Comparison of ENCODE assay signal across 27 cellular contexts in the genomic region with DNA sequence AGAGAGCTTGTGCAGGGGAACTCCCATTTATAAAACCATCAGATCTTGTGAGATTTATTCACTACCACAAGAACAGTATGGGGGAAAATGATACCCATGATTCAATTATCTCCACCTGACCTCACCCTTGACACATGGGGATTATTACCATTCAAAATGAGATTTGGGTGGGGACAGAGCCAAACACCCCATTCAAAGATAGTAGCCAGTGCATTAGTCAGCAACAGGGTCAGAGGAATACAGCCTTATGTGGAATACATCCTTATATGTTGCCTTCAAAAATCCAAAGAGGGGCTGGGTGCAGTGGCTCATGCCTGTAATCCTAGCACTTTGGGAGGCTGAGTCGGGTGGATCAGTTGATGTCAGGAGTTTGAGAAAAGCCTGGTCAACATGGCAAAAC.
"Had no signal": no experiment of that assay in that cellular context is flagged by ENCODE, and none has a peak within 500 bp of the region (broad histone marks: within the 10 kb centered on the region; RNA-seq: fewer than 3 reads in every experiment).

No MANE protein-coding gene starts in this region.

- H3K4me1 ChIP-seq: stomach, suprapubic skin, transverse colon, upper lobe of left lung, upper lobe of right lung, vagina had no signal

- H3K4me3 Mint-ChIP-seq: stimulated activated effector memory CD8-positive, alpha-beta T cell treated with anti-CD3 and anti-CD28 coated beads, Interleukin-12 subunit alpha, Interleukin-12 subunit beta, amount 100 ng/mL, for 72 hours; stimulated activated memory B cell treated with anti-CD40 and anti-IgM and Interleukin-4, amounts not matched to agents 10 μg/mL and 1 μg/mL and 100 μg/mL, for 72 hours; stimulated activated naive B cell treated with anti-CD40 and anti-IgM and Interleukin-4, amounts not matched to agents 10 μg/mL and 1 μg/mL and 100 μg/mL, for 72 hours; stimulated activated naive CD8-positive, alpha-beta T cell treated with anti-CD3 and anti-CD28 coated beads, Interleukin-15, amount 100 ng/mL, for 72 hours; stimulated activated naive CD8-positive, alpha-beta T cell treated with anti-CD3 and anti-CD28 coated beads, Interleukin-15, Interleukin-2, amounts not matched to agents 100 ng/mL and 50 ng/mL, for 24 hours; type B pancreatic cell had no signal

- DNase-seq: stimulated activated CD4-positive, alpha-beta T cell treated with anti-CD3 and anti-CD28 coated beads, Interleukin-2, amount 100 ng/mL, for 48 hours; stimulated activated CD4-positive, alpha-beta T cell treated with anti-CD3 and anti-CD28 coated beads, Interleukin-4, amount 100 ng/mL, for 1 hour; stimulated activated CD4-positive, alpha-beta T cell treated with anti-CD3 and anti-CD28 coated beads, Interleukin-4, amount 100 ng/mL, for 24 hours; stimulated activated CD4-positive, alpha-beta T cell treated with anti-CD3 and anti-CD28 coated beads, Interleukin-4, amount 100 ng/mL, for 4 hours; stimulated activated CD8-positive, alpha-beta memory T cell treated with anti-CD3 and anti-CD28 coated beads, Interleukin-4, amount 100 ng/mL, for 48 hours; stimulated activated naive B cell treated with anti-CD40 and anti-IgM and Interleukin-4, amounts not matched to agents 10 μg/mL and 1 μg/mL and 100 μg/mL, for 72 hours; stimulated activated naive CD4-positive, alpha-beta T cell; stimulated activated naive CD4-positive, alpha-beta T cell treated with Interleukin-2 at 50 U/mL for 16 hours; stimulated activated naive CD8-positive, alpha-beta T cell treated with anti-CD3 and anti-CD28 coated beads, Interleukin-15, amount 100 ng/mL, for 72 hours; stimulated activated naive CD8-positive, alpha-beta T cell treated with anti-CD3 and anti-CD28 coated beads, Interleukin-15, Interleukin-2, amounts not matched to agents 100 U/mL and 50 U/mL, for 24 hours; stomach; substantia nigra; testis; thyroid gland; tibial artery; transverse colon; upper lobe of left lung; upper lobe of right lung; uterus had no signal

- H3K27ac ChIP-seq: stomach, suprapubic skin, testis, thoracic aorta, thyroid gland, tibial artery, tibial nerve, transverse colon, upper lobe of left lung, upper lobe of right lung, uterus, vagina had no signal

- H3K9me3 Mint-ChIP-seq: stimulated activated naive CD8-positive, alpha-beta T cell treated with anti-CD3 and anti-CD28 coated beads, Interleukin-15, amount 100 ng/mL, for 72 hours; type B pancreatic cell had no signal

- ATAC-seq: stimulated activated effector memory CD8-positive, alpha-beta T cell treated with anti-CD3 and anti-CD28 coated beads, Interleukin-12 subunit alpha, Interleukin-12 subunit beta, amount 100 ng/mL, for 72 hours; stimulated activated memory B cell treated with anti-CD40 and anti-IgM and Interleukin-4, amounts not matched to agents 10 μg/mL and 1 μg/mL and 100 μg/mL, for 72 hours; stimulated activated naive B cell treated with anti-CD40 and anti-IgM and Interleukin-4, amounts not matched to agents 10 μg/mL and 1 μg/mL and 100 μg/mL, for 72 hours; stimulated activated naive CD8-positive, alpha-beta T cell treated with anti-CD3 and anti-CD28 coated beads, Interleukin-15, amount 100 ng/mL, for 72 hours; stimulated activated naive CD8-positive, alpha-beta T cell treated with anti-CD3 and anti-CD28 coated beads, Interleukin-15, Interleukin-2, amounts not matched to agents 100 U/mL and 50 U/mL, for 24 hours; upper lobe of right lung had no signal

- H3K36me3 ChIP-seq: stomach, suprapubic skin, thoracic aorta, thyroid gland, tibial artery, tibial nerve, transverse colon, upper lobe of left lung, upper lobe of right lung, uterus, vagina had no signal

- H3K4me3 ChIP-seq: stomach, suprapubic skin, testis, thoracic aorta, thyroid gland, tibial artery, tibial nerve, transverse colon, upper lobe of left lung, upper lobe of right lung, uterus, vagina had no signal

- H3K27ac Mint-ChIP-seq: stimulated activated effector memory CD8-positive, alpha-beta T cell treated with anti-CD3 and anti-CD28 coated beads, Interleukin-12 subunit alpha, Interleukin-12 subunit beta, amount 100 ng/mL, for 72 hours; stimulated activated memory B cell treated with anti-CD40 and anti-IgM and Interleukin-4, amounts not matched to agents 10 μg/mL and 1 μg/mL and 100 μg/mL, for 72 hours; stimulated activated naive B cell treated with anti-CD40 and anti-IgM and Interleukin-4, amounts not matched to agents 10 μg/mL and 1 μg/mL and 100 μg/mL, for 72 hours; stimulated activated naive CD8-positive, alpha-beta T cell treated with anti-CD3 and anti-CD28 coated beads, Interleukin-15, amount 100 ng/mL, for 72 hours; stimulated activated naive CD8-positive, alpha-beta T cell treated with anti-CD3 and anti-CD28 coated beads, Interleukin-15, Interleukin-2, amounts not matched to agents 100 ng/mL and 50 ng/mL, for 24 hours; type B pancreatic cell had no signal

- H3K36me3 Mint-ChIP-seq: stimulated activated effector memory CD8-positive, alpha-beta T cell treated with anti-CD3 and anti-CD28 coated beads, Interleukin-12 subunit alpha, Interleukin-12 subunit beta, amount 100 ng/mL, for 72 hours; stimulated activated memory B cell treated with anti-CD40 and anti-IgM and Interleukin-4, amounts not matched to agents 10 μg/mL and 1 μg/mL and 100 μg/mL, for 72 hours; stimulated activated naive B cell treated with anti-CD40 and anti-IgM and Interleukin-4, amounts not matched to agents 10 μg/mL and 1 μg/mL and 100 μg/mL, for 72 hours; type B pancreatic cell had no signal

- H3K4me1 Mint-ChIP-seq: stimulated activated effector memory CD8-positive, alpha-beta T cell treated with anti-CD3 and anti-CD28 coated beads, Interleukin-12 subunit alpha, Interleukin-12 subunit beta, amount 100 ng/mL, for 72 hours; stimulated activated memory B cell treated with anti-CD40 and anti-IgM and Interleukin-4, amounts not matched to agents 10 μg/mL and 1 μg/mL and 100 μg/mL, for 72 hours; stimulated activated naive B cell treated with anti-CD40 and anti-IgM and Interleukin-4, amounts not matched to agents 10 μg/mL and 1 μg/mL and 100 μg/mL, for 72 hours; stimulated activated naive CD8-positive, alpha-beta T cell treated with anti-CD3 and anti-CD28 coated beads, Interleukin-15, amount 100 ng/mL, for 72 hours had no signal

- H3K27me3 Mint-ChIP-seq: stimulated activated memory B cell treated with anti-CD40 and anti-IgM and Interleukin-4, amounts not matched to agents 10 μg/mL and 1 μg/mL and 100 μg/mL, for 72 hours; stimulated activated naive B cell treated with anti-CD40 and anti-IgM and Interleukin-4, amounts not matched to agents 10 μg/mL and 1 μg/mL and 100 μg/mL, for 72 hours; stimulated activated naive CD8-positive, alpha-beta T cell treated with anti-CD3 and anti-CD28 coated beads, Interleukin-15, amount 100 ng/mL, for 72 hours; type B pancreatic cell had no signal

- H3K27me3 ChIP-seq: stomach, suprapubic skin, testis, thyroid gland, tibial artery, tibial nerve, transverse colon, upper lobe of left lung, upper lobe of right lung, uterus, vagina had no signal

- H3K9me3 ChIP-seq: stomach, suprapubic skin, testis, thoracic aorta, tibial artery, tibial nerve, transverse colon, upper lobe of left lung, upper lobe of right lung, uterus, vagina had no signal
